ENCODE assay signal across 9 cellular contexts in the genomic region with DNA sequence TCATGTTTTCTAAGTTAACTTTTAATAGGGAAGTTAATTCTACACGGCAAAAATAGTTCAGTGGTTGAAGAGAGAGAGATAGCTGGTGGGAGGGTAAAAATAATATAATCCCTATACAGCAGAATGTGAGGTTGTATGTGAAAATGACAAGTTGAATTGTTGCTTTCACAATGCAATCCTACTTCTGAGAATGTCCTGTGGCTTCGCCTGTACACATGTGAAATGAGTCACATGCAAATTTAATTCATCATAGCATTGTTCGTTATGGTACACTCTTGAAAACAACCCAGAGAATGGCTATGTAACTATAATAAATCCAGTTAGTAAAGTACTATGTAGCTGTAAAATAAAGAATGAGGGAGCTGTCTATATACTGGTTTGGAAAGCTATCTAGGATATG. TPM values are rescaled to one million over a fixed set of nuclear protein-coding genes. Genes with fewer than 3 reads are reported as not detected.
A peak's percentile ranks its signal among the peaks of the same experiment; 100 is the strongest.
DNase-seq lines count a peak whose midpoint lies in the region; ATAC-seq and TF ChIP-seq lines count a peak whose summit lies in the region.
"Had no signal": no experiment of that assay in that cellular context is flagged by ENCODE, and none has a peak within 500 bp of the region (broad histone marks: within the 10 kb centered on the region; RNA-seq: fewer than 3 reads in every experiment).

No MANE protein-coding gene starts in this region.

- ATAC-seq in GM19372 (IDR thresholded peaks at IDR 0.05; ENCODE audit: low read depth, unreplicated experiment) (peak; percentile 97), HG03139 (IDR thresholded peaks at IDR 0.05; ENCODE audit: unreplicated experiment) (peak; percentile 98)

- TF ChIP-seq EP300 in tibial nerve (IDR thresholded peaks at IDR 0.05), result no peak

- no peak overlapping the region for H3K27ac ChIP-seq in tibial nerve

- peak overlapping the region; percentile 51 to 91 (median 85) for H3K27ac Mint-ChIP-seq in CD14-positive monocyte

- no peak for TF ChIP-seq POLR2A in tibial nerve (IDR thresholded peaks at IDR 0.05)

- no peak for DNase-seq in CD14-positive monocyte (ENCODE audit: low spot score)
- peak; percentile 55 for DNase-seq in astrocyte of the hippocampus (ENCODE audit: low read depth, low spot score)
- DNase-seq in tibial nerve (ENCODE audit: low spot score in 2 of 2), result no peak
- no peak for DNase-seq in activated gamma-delta T cell (lab: John Stamatoyannopoulos, UW)
- DNase-seq in NCI-H1092 (lab: John Stamatoyannopoulos, UW), result no peak
- DNase-seq in DMS153 (lab: John Stamatoyannopoulos, UW), result no peak
- DNase-seq: DND-41 had no signal

- peaks cover 0 to 39% (median 4%) of the 10 kb centered on the region in 3 donors for H3K36me3 ChIP-seq in tibial nerve

- H3K9me3 Mint-ChIP-seq in CD14-positive monocyte, result peaks cover 0 to 3% (median 0%) of the 10 kb centered on the region in 7 donors

- peaks cover 14 to 19% of the 10 kb centered on the region in 2 donors for H3K36me3 Mint-ChIP-seq in CD14-positive monocyte

- no peak for TF ChIP-seq CTCF in CD14-positive monocyte (IDR thresholded peaks at IDR 0.05)
- TF ChIP-seq CTCF in tibial nerve (IDR thresholded peaks at IDR 0.05), result no peak

- H3K4me3 Mint-ChIP-seq in CD14-positive monocyte, result no peak overlapping the region

- intact Hi-C loops in CD14-positive monocyte (cut with micrococcal nuclease), result no loop called here

- H3K27me3 ChIP-seq in tibial nerve, result no peaks in the 10 kb centered on the region

- H3K4me1 Mint-ChIP-seq in CD14-positive monocyte, result peaks cover 45% of the 10 kb centered on the region

- no peaks in the 10 kb centered on the region for H3K27me3 Mint-ChIP-seq in CD14-positive monocyte (ENCODE audit: low read depth in 3 of 3)

- 73% methylated on average over 3 of the region's 3 CpGs for WGBS in tibial nerve, 2 donors

- H3K4me3 ChIP-seq in tibial nerve, result no peak overlapping the region

- no peaks in the 10 kb centered on the region for H3K4me1 ChIP-seq in tibial nerve

- no peaks in the 10 kb centered on the region for H3K9me3 ChIP-seq in tibial nerve

RNA-seq across cellular contexts. Expression of a gene that starts 46.1 kb away (rescaled TPM):
- polyA plus RNA-seq in CD14-positive monocyte, result 10 to 100 TPM; 12.3 to 18.0 TPM
- total RNA-seq in tibial nerve, result 10 to 100 TPM; 19.8 to 27.8 (median 21.2) TPM
